1 cellular context compared by ENCODE assay signal in genomic region chr2:183010112-183010511, GRCh38.
TF ChIP-seq lines count a peak whose summit lies in the region.

No MANE protein-coding gene starts in this region.

TF ChIP-seq in K562, 482 proteins besides CTCF, POLR2A, EP300 and RAD21 (continued from another document and continues in another):
- TF ChIP-seq SMARCE1 (IDR thresholded peaks at IDR 0.05) (peak; percentile 55; the same call in 1 of the 2 replicates), ATF7 (IDR thresholded peaks at IDR 0.05) (peak; percentile 40; the same call in 1 of the 2 replicates), DACH1 (IDR thresholded peaks at IDR 0.05; ENCODE audit: partially characterized antibody) (peak; percentile 83), ETV1 (tag; conservative IDR thresholded peaks at IDR 0.05; ENCODE audit: low read depth) (no peak), CXXC5 (CRISPR knock-in tag; IDR thresholded peaks at IDR 0.05) (peak; percentile 48; the same call in 1 of the 2 replicates), BRF1 (IDR thresholded peaks at IDR 0.05; ENCODE audit: borderline replicate concordance, extremely low read depth, insufficient read length) (no peak), CBFA2T2 (conservative IDR thresholded peaks at IDR 0.05) (peak; percentile 93), MCM5 (IDR thresholded peaks at IDR 0.05; ENCODE audit: low read depth) (no peak), POLR2H (tag; IDR thresholded peaks at IDR 0.05; ENCODE audit: low read depth) (no peak), TFAP4 (CRISPR knock-in tag; IDR thresholded peaks at IDR 0.05; ENCODE audit: borderline replicate concordance) (peak; percentile 98), MGA (IDR thresholded peaks at IDR 0.05) (no peak), ZNF24 (IDR thresholded peaks at IDR 0.05) (peak; percentile 23; the same call in 1 of the 2 replicates), ZNF518B (CRISPR knock-in tag; IDR thresholded peaks at IDR 0.05) (no peak), ELK3 (CRISPR knock-in tag; IDR thresholded peaks at IDR 0.05) (no peak), TCF3 (CRISPR knock-in tag; IDR thresholded peaks at IDR 0.05) (peak; percentile 84), CHAMP1 (IDR thresholded peaks at IDR 0.05) (peak; percentile 94), POLR3G (IDR thresholded peaks at IDR 0.05; ENCODE audit: extremely low read depth, insufficient read length, insufficient replicate concordance) (no peak), GTF2F1 (IDR thresholded peaks at IDR 0.05; ENCODE audit: low read depth, low read length) (no peak), RAD51 (IDR thresholded peaks at IDR 0.05; ENCODE audit: borderline replicate concordance, low read depth) (peak; percentile 70; the same call in 1 of the 2 replicates), ZEB2 (IDR thresholded peaks at IDR 0.05) (peak; percentile 50; the same call in 1 of the 2 replicates), E2F3 (CRISPR knock-in tag; IDR thresholded peaks at IDR 0.05) (no peak), ZNF184 (CRISPR knock-in tag; IDR thresholded peaks at IDR 0.05) (no peak), STAT5A (IDR thresholded peaks at IDR 0.05; ENCODE audit: borderline replicate concordance, low read length) (peak; percentile 76), TAF9B (IDR thresholded peaks at IDR 0.05; ENCODE audit: partially characterized antibody) (peak; percentile 39), MLLT1 (IDR thresholded peaks at IDR 0.05) (peak; percentile 31 to 74; a peak in 1 of 4 replicates), BHLHE40 (IDR thresholded peaks at IDR 0.05; ENCODE audit: low read length) (peak; percentile 57; the same call in 1 of the 2 replicates), RCOR1 (IDR thresholded peaks at IDR 0.05; ENCODE audit: borderline replicate concordance in 1 of 2, low read depth in 2 of 2, low read length in 2 of 2) (peak; percentile 91 to 96; a peak in 3 of 4 replicates), MCM2 (IDR thresholded peaks at IDR 0.05; ENCODE audit: low read depth) (no peak), HDAC3 (IDR thresholded peaks at IDR 0.05; ENCODE audit: borderline replicate concordance, partially characterized antibody) (peak; percentile 23), ZNF143 (CRISPR knock-in tag; IDR thresholded peaks at IDR 0.05) (peak; percentile 76), ZBTB1 (CRISPR knock-in tag; IDR thresholded peaks at IDR 0.05; ENCODE audit: borderline replicate concordance, low read depth) (peak; percentile 65; the same call in 1 of the 2 replicates), GATAD2B (IDR thresholded peaks at IDR 0.05; ENCODE audit: borderline replicate concordance) (no peak), FOXP4 (CRISPR knock-in tag; IDR thresholded peaks at IDR 0.05; ENCODE audit: borderline replicate concordance) (no peak), MTA3 (IDR thresholded peaks at IDR 0.05; ENCODE audit: borderline replicate concordance) (0 out of 2 replicates have a peak, but pooled peaks have one; percentile 68), SOX6 (IDR thresholded peaks at IDR 0.05) (peak; percentile 62; the same call in 1 of the 2 replicates), YY1 (IDR thresholded peaks at IDR 0.05; ENCODE audit: borderline replicate concordance in 1 of 3, control insufficient read depth in 1 of 3, extremely low read depth in 1 of 3, insufficient read depth in 3 of 3, insufficient read length in 1 of 3, insufficient replicate concordance in 2 of 3, low read depth in 1 of 3, low read length in 2 of 3) (peak in 1 of 3 experiments; percentile 55)
